ENCODE assay signal across 8 cellular contexts in genomic region chr11:64863381-64864060, GRCh38. TPM values are rescaled to one million over a fixed set of nuclear protein-coding genes. Genes with fewer than 3 reads are reported as not detected.
A peak's percentile ranks its signal among the peaks of the same experiment; 100 is the strongest.
DNase-seq lines count a peak whose midpoint lies in the region; ATAC-seq and TF ChIP-seq lines count a peak whose summit lies in the region.

No MANE protein-coding gene starts in this region.

- intact Hi-C loops in A673 (cut with micrococcal nuclease; ENCODE audit: unreplicated experiment), result no loop called here
- intact Hi-C loops in naive thymus-derived CD4-positive, alpha-beta T cell (cut with micrococcal nuclease), result no loop called here

- POLR2A ChIA-PET in A673 (lab: Charles Lee; ENCODE audit: low non-redundant PET), result interaction anchor here (0.5 kb wide), 1 partner anchor 10 kb away, joined by 5 read pairs; no protein-coding TSS in a partner anchor
- POLR2A ChIA-PET in naive thymus-derived CD4-positive, alpha-beta T cell (lab: Charles Lee), result interaction anchor here (0.5 to 29.3 kb wide), 9 partner anchors 12 to 254 kb away, joined by 3 to 1324 read pairs (median 12); partner anchors contain the start of genes CDC42BPG, EHD1, RASGRP2 and SF1

- H3K36me3 ChIP-seq in A673 (ENCODE audit: insufficient read depth, low read length, poor library complexity, severe bottlenecking) (no peaks in the 10 kb centered on the region), MG63 (peaks cover 50% of the 10 kb centered on the region)
- peaks cover 0 to 9% (median 3%) of the 10 kb centered on the region in 3 experiments for H3K36me3 ChIP-seq in naive thymus-derived CD4-positive, alpha-beta T cell (ENCODE audit: control insufficient read depth in 2 of 3, insufficient read depth in 3 of 3, low read length in 3 of 3)

- H3K9me3 ChIP-seq in A673 (ENCODE audit: low read depth, low read length, poor library complexity, severe bottlenecking) (no peaks in the 10 kb centered on the region), MG63 (no peaks in the 10 kb centered on the region)
- H3K9me3 ChIP-seq in naive thymus-derived CD4-positive, alpha-beta T cell (ENCODE audit: control insufficient read depth in 2 of 3, low read length in 3 of 3), result no peaks in the 10 kb centered on the region

- no TSS peak for BruUV-seq in A673 (replicated peaks; lab: Mats Ljungman, UMichigan)

- H3K36me3 Mint-ChIP-seq in naive thymus-derived CD4-positive, alpha-beta T cell, result peaks cover 4 to 40% (median 24%) of the 10 kb centered on the region in 5 donors

- H3K27me3 ChIP-seq in A673 (replicated peaks; ENCODE audit: insufficient read depth, low read depth, low read length, poor library complexity) (no peaks in the 10 kb centered on the region), MG63 (no peaks in the 10 kb centered on the region)
- H3K27me3 ChIP-seq in naive thymus-derived CD4-positive, alpha-beta T cell (ENCODE audit: control insufficient read depth in 2 of 2, insufficient read depth in 2 of 2, low read length in 2 of 2), result no peaks in the 10 kb centered on the region

- H3K27me3 Mint-ChIP-seq in naive thymus-derived CD4-positive, alpha-beta T cell, result no peaks in the 10 kb centered on the region

- DNase-seq in A673 (ENCODE audit: low spot score), result no peak
- peak; percentile 43 for DNase-seq in MG63
- DNase-seq in naive thymus-derived CD4-positive, alpha-beta T cell, result no peak
- no peak for DNase-seq in MV-4-11 (lab: John Stamatoyannopoulos, UW)
- no peak for DNase-seq in NOMO-1 treated with DMSO at 0.1 percent for 48 hours (lab: John Stamatoyannopoulos, UW; ENCODE audit: unreplicated experiment)
- DNase-seq in OCI-M2 (lab: John Stamatoyannopoulos, UW; ENCODE audit: unreplicated experiment), result no peak

- H3K4me1 Mint-ChIP-seq in naive thymus-derived CD4-positive, alpha-beta T cell, result peaks cover 72 to 94% (median 82%) of the 10 kb centered on the region in 7 donors

- peak overlapping the region; percentile 66 to 91 (median 81) for H3K4me3 Mint-ChIP-seq in naive thymus-derived CD4-positive, alpha-beta T cell

- peaks cover 0 to 5% (median 0%) of the 10 kb centered on the region in 11 donors for H3K9me3 Mint-ChIP-seq in naive thymus-derived CD4-positive, alpha-beta T cell

- peaks cover 6% of the 10 kb centered on the region for H3K4me1 ChIP-seq in A673 (ENCODE audit: insufficient read depth, low read length, poor library complexity, severe bottlenecking)
- peaks cover 86 to 98% of the 10 kb centered on the region in 2 donors for H3K4me1 ChIP-seq in naive thymus-derived CD4-positive, alpha-beta T cell (ENCODE audit: control insufficient read depth in 2 of 2, insufficient read depth in 2 of 2, low read length in 2 of 2)

- no peak overlapping the region for H3K4me3 ChIP-seq in A673 (ENCODE audit: low read depth, low read length, poor library complexity, severe bottlenecking)
- no peak overlapping the region for H3K4me3 ChIP-seq in MG63
- H3K4me3 ChIP-seq in naive thymus-derived CD4-positive, alpha-beta T cell (ENCODE audit: low read length), result peak overlapping the region; percentile 45

- CTCF ChIA-PET in A673 (lab: Charles Lee), result no interaction called here
- CTCF ChIA-PET in naive thymus-derived CD4-positive, alpha-beta T cell (lab: Charles Lee), result interaction anchor here (14.9 to 29.8 kb wide), 2 partner anchors 13 to 23 kb away, joined by 280 to 945 read pairs; partner anchors contain the start of gene EHD1

- peak overlapping the region; percentile 23 for H3K27ac ChIP-seq in A673 (ENCODE audit: low read depth, low read length, poor library complexity, severe bottlenecking)
- H3K27ac ChIP-seq in cingulate gyrus (ENCODE audit: low read depth, low read length), result peak overlapping the region; percentile 84
- H3K27ac ChIP-seq in naive thymus-derived CD4-positive, alpha-beta T cell (ENCODE audit: low read depth, low read length), result peak overlapping the region; percentile 76

- ATAC-seq in naive thymus-derived CD4-positive, alpha-beta T cell, result no peak
- no peak for ATAC-seq in HG02973 (IDR thresholded peaks at IDR 0.05; ENCODE audit: unreplicated experiment)

- H3K27ac Mint-ChIP-seq in naive thymus-derived CD4-positive, alpha-beta T cell, result peak overlapping the region; percentile 91 to 98 (median 96)

- no peak for TF ChIP-seq CTCF in A673 (conservative IDR thresholded peaks at IDR 0.05; ENCODE audit: low read depth, low read length)

RNA-seq across cellular contexts. Expression of gene EHD1, which starts 14.9 kb away (rescaled TPM):
- 53.3 and 63.1 TPM in 2 replicates for total RNA-seq in A673 (2021)
- total RNA-seq in MG63 (2014; rRNA removed; shearing (Covaris generic); ENCODE audit: low replicate concordance), result 62.9 and 64.8 TPM in 2 replicates
- 100 to 1,000 TPM; 124 to 263 (median 208) TPM for total RNA-seq in naive thymus-derived CD4-positive, alpha-beta T cell
- 100 to 1,000 TPM; 102 to 141 TPM for polyA plus RNA-seq in naive thymus-derived CD4-positive, alpha-beta T cell

RNA-seq across cellular contexts. Expression of gene CDC42BPG, which starts 19.1 kb away (rescaled TPM):
- 4.6 and 6.6 TPM in 2 replicates for total RNA-seq in A673 (2021)
- total RNA-seq in MG63 (2014; rRNA removed; shearing (Covaris generic); ENCODE audit: low replicate concordance), result 0.07 and 0.36 TPM in 2 replicates
- total RNA-seq in naive thymus-derived CD4-positive, alpha-beta T cell, result 1 to 10 TPM in 4 of 5 experiments, under 1 TPM in 1; 0.22 to 9.2 (median 8.1) TPM
- under 1 TPM; 0.27 to 0.47 TPM for polyA plus RNA-seq in naive thymus-derived CD4-positive, alpha-beta T cell

RNA-seq across cellular contexts. Expression of gene MEN1, which starts 53.2 kb away (rescaled TPM):
- total RNA-seq in A673 (2021), result 45.7 and 49.2 TPM in 2 replicates
- 9.2 and 13.3 TPM in 2 replicates for total RNA-seq in MG63 (2014; rRNA removed; shearing (Covaris generic); ENCODE audit: low replicate concordance)
- total RNA-seq in naive thymus-derived CD4-positive, alpha-beta T cell, result 10 to 100 TPM; 25.7 to 46.4 (median 38.0) TPM
- polyA plus RNA-seq in naive thymus-derived CD4-positive, alpha-beta T cell, result 10 to 100 TPM; 33.8 to 54.9 TPM

RNA-seq across cellular contexts. Expression of gene ATG2A, which starts 53.5 kb away (rescaled TPM):
- 28.6 and 29.6 TPM in 2 replicates for total RNA-seq in A673 (2021)
- 4.6 and 18.6 TPM in 2 replicates for total RNA-seq in MG63 (2014; rRNA removed; shearing (Covaris generic); ENCODE audit: low replicate concordance)
- total RNA-seq in naive thymus-derived CD4-positive, alpha-beta T cell, result 100 to 1,000 TPM in 1 of 5 experiments, 10 to 100 TPM in 4; 30.6 to 105 (median 36.2) TPM
- polyA plus RNA-seq in naive thymus-derived CD4-positive, alpha-beta T cell, result 1 to 10 TPM; 3.4 to 5.2 TPM

Comparison
In these comparisons a context has a peak if more than half of its experiments do, and no peak if none do; other contexts are left out.
1. H3K27ac ChIP-seq: peak in every context shown above with its lines; median percentile 84 in cingulate gyrus; 76 in naive thymus-derived CD4-positive, alpha-beta T cell; 23 in A673.